Comparison of ENCODE assay signal across 20 cellular contexts in the genomic region with DNA sequence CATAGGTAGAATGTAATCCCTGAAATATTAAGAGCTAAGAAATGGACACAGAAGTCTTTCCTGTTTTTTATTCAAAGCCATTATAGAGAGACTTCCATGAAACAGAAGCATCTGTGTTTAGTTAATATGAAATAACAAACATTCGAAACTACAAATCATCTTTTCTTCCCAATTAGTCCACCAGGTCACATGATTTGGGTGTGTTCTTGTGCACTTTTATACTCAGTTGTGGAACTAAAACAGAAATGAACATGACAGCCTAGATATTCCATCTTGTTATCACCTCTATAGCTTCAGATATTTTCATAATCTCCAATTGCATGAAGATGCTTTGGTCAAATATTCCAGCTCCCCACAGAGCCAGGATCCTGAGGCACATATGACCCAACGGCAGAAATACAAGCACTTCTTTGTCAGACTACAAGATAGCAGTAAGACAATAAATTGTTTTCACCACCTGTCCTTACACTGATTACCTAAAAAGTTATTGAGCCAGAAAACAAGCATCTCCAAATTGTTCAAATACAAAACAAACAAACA.
DNase-seq lines count a peak whose midpoint lies in the region; ATAC-seq and TF ChIP-seq lines count a peak whose summit lies in the region.
"Had no signal": no experiment of that assay in that cellular context is flagged by ENCODE, and none has a peak within 500 bp of the region (broad histone marks: within the 10 kb centered on the region; RNA-seq: fewer than 3 reads in every experiment).

No MANE protein-coding gene starts in this region.

- no peak overlapping the region for H4K8ac ChIP-seq in IMR-90 (ENCODE audit: low read depth in 2 of 2, low read length in 2 of 2)

- POLR2A ChIA-PET in IMR-90 (lab: Charles Lee; ENCODE audit: unreplicated experiment) = no interaction called here

- H2BK15ac ChIP-seq in IMR-90 (ENCODE audit: low read depth, low read length) = no peak overlapping the region

- H3K79me1 ChIP-seq in IMR-90 (ENCODE audit: low read depth in 1 of 2, low read length in 2 of 2) = peaks cover 6 to 43% of the 10 kb centered on the region in 2 experiments; a peak in 3 of 4 replicates

- no peak overlapping the region for H2AK9ac ChIP-seq in IMR-90 (replicated peaks; ENCODE audit: low read depth, low read length, poor library complexity)

- CTCF ChIA-PET in IMR-90 (lab: Yijun Ruan, JAX) = no interaction called here

- H3K27ac ChIP-seq in IMR-90 (ENCODE audit: insufficient read depth, low read length) (no peak overlapping the region), dorsolateral prefrontal cortex (peak overlapping the region in 56 of 59 donors; percentile 2 to 99 (median 80))
- H3K27ac ChIP-seq: ovary, thoracic aorta had no signal

- no peaks in the 10 kb centered on the region for H3K36me3 ChIP-seq in IMR-90 (ENCODE audit: control insufficient read depth, insufficient read depth, low read length)
- H3K36me3 ChIP-seq: ovary, sigmoid colon, thoracic aorta had no signal

- H3K23ac ChIP-seq in IMR-90 (ENCODE audit: low read depth, low read length) = no peak overlapping the region

- no peak overlapping the region for H3K4ac ChIP-seq in IMR-90 (ENCODE audit: low read depth, low read length)

- TF ChIP-seq CTCF in IMR-90 (conservative IDR thresholded peaks at IDR 0.05; ENCODE audit: low read depth, low read length) = no peak
- TF ChIP-seq CTCF in dorsolateral prefrontal cortex (IDR thresholded peaks at IDR 0.05 in 54 of 56, conservative IDR thresholded peaks at IDR 0.05 in 2 of 56; ENCODE audit: low read depth in 1 of 56, partially characterized antibody in 56 of 56) = no peak

- no peak overlapping the region for H3K14ac ChIP-seq in IMR-90 (replicated peaks; ENCODE audit: low read depth, low read length)

- no peak overlapping the region for H3K9ac ChIP-seq in IMR-90 (ENCODE audit: low read depth, low read length)

- H3K4me3 ChIP-seq in IMR-90 (ENCODE audit: insufficient read depth, low read depth, low read length) (no peak overlapping the region), dorsolateral prefrontal cortex (peak overlapping the region in 9 of 59 donors; percentile 1 to 81 (median 14))
- H3K4me3 ChIP-seq: ovary, sigmoid colon, thoracic aorta had no signal

- peaks cover 54% of the 10 kb centered on the region for H4K20me1 ChIP-seq in IMR-90 (ENCODE audit: insufficient read depth, low read length)

- no TSS peak for BruUV-seq in IMR-90 (replicated peaks; lab: Mats Ljungman, UMichigan)

- in situ Hi-C loops in IMR-90 (cut with MboI; ENCODE audit: low sequenced_read_pairs) = no loop called here

- H3K18ac ChIP-seq in IMR-90 (ENCODE audit: low read depth, low read length) = no peak overlapping the region

- H2BK20ac ChIP-seq in IMR-90 (ENCODE audit: low read depth, low read length) = no peak overlapping the region

- intact Hi-C loops in IMR-90 (cut with micrococcal nuclease) (no loop called here), dorsolateral prefrontal cortex (cut with DNase I) (no loop called here)

- DNase-seq in EH (ENCODE audit: low read depth) (peak; percentile 20), IMR-90 (no peak), dorsolateral prefrontal cortex (no peak), pons (ENCODE audit: low spot score) (peak; percentile 78), GM19238 (ENCODE audit: insufficient read length, low spot score) (no peak), activated gamma-delta T cell (lab: John Stamatoyannopoulos, UW) (no peak)
- DNase-seq in activated effector memory CD4-positive, alpha-beta T cell treated with anti-CD3 and anti-CD28 coated beads, Interleukin-2, amount 50 U/mL, for 16 hours = no peak
- DNase-seq: activated CD4-positive, alpha-beta T cell treated with anti-CD3 and anti-CD28 coated beads, Interleukin-2, amount 10 ng/mL, durations not matched to agents 24 days and 14 days; CD4-positive, CD25-positive, alpha-beta regulatory T cell; dermis blood vessel endothelial cell; HCEC 1CT; natural killer cell; NCI-H1417 treated with DMSO at 0.1 percent for 48 hours; NCI-H2107; NCI-H524 treated with DMSO at 0.1 percent for 48 hours; ovary; sigmoid colon had no signal

- no peak overlapping the region for H2AK5ac ChIP-seq in IMR-90 (ENCODE audit: low read depth, low read length)

- no peak overlapping the region for H4K91ac ChIP-seq in IMR-90 (ENCODE audit: insufficient read depth, low read depth, low read length)

- peaks cover 3% of the 10 kb centered on the region; the same call in 1 of the 2 replicates for H3K4me1 ChIP-seq in IMR-90 (ENCODE audit: control insufficient read depth, insufficient read depth, low read length)

- ATAC-seq in IMR-90 (ENCODE audit: low read depth) = no peak
- no peak for ATAC-seq in GM19324 (IDR thresholded peaks at IDR 0.05; ENCODE audit: low FRiP score, unreplicated experiment)
- ATAC-seq: natural killer cell; stimulated activated effector memory CD8-positive, alpha-beta T cell treated with anti-CD3 and anti-CD28 coated beads, Interleukin-12 subunit alpha, Interleukin-12 subunit beta, amount 100 ng/mL, for 72 hours had no signal

- no peak overlapping the region for H2AFZ ChIP-seq in IMR-90 (replicated peaks; ENCODE audit: low read length, poor library complexity)

- no peaks in the 10 kb centered on the region for H3K9me3 ChIP-seq in IMR-90 (ENCODE audit: control insufficient read depth, insufficient read depth, low read length)
- H3K9me3 ChIP-seq: ovary, sigmoid colon, thoracic aorta had no signal

- H2BK5ac ChIP-seq in IMR-90 (ENCODE audit: low read depth, low read length, poor library complexity, severe bottlenecking) = no peak overlapping the region

- dilution Hi-C loops in IMR-90 (cut with HindIII; ENCODE audit: low sequenced_read_pairs, unreplicated experiment) = no loop called here

- no peaks in the 10 kb centered on the region for H3K27me3 ChIP-seq in IMR-90 (ENCODE audit: control insufficient read depth, insufficient read depth, low read length)
- no peaks in the 10 kb centered on the region for H3K27me3 ChIP-seq in dorsolateral prefrontal cortex
- H3K27me3 ChIP-seq: ovary, sigmoid colon had no signal

- no peak overlapping the region for H2BK120ac ChIP-seq in IMR-90 (ENCODE audit: low read depth, low read length)

- peaks cover 3% of the 10 kb centered on the region; the same call in 1 of the 2 replicates for H3K9me1 ChIP-seq in IMR-90 (ENCODE audit: insufficient read depth, low read length)

- no CpG with 5 or more reads among the region's 2 CpGs for WGBS in IMR-90 (ENCODE audit: extremely low coverage in 2 of 2, insufficient read length in 1 of 2), 2 experiments

- H3K56ac ChIP-seq in IMR-90 (ENCODE audit: extremely low read depth, insufficient read depth, low read length) = no peak overlapping the region

- no peak for TF ChIP-seq POLR2A in IMR-90 (IDR thresholded peaks at IDR 0.05; ENCODE audit: low read depth, low read length)

- 0 out of 2 replicates have a peak overlapping the region, but pooled peaks have one; percentile 19 for H3K4me2 ChIP-seq in IMR-90 (ENCODE audit: low read depth, low read length)

- TF ChIP-seq RAD21 in IMR-90 (IDR thresholded peaks at IDR 0.05; ENCODE audit: low read length) = no peak

- no peak overlapping the region for H4K5ac ChIP-seq in IMR-90 (ENCODE audit: low read depth, low read length)

TF ChIP-seq in IMR-90, 13 proteins besides CTCF, POLR2A, EP300 and RAD21:
- TF ChIP-seq RFX5 (IDR thresholded peaks at IDR 0.05; ENCODE audit: low read depth, low read length) (no peak), SMC3 (IDR thresholded peaks at IDR 0.05; ENCODE audit: low read depth, low read length) (no peak), MXI1 (IDR thresholded peaks at IDR 0.05; ENCODE audit: borderline replicate concordance, low read depth, low read length) (no peak), MAFK (IDR thresholded peaks at IDR 0.05; ENCODE audit: low read depth, low read length) (no peak), NFE2L2 (IDR thresholded peaks at IDR 0.05; ENCODE audit: low read depth, low read length) (no peak), RCOR1 (IDR thresholded peaks at IDR 0.05; ENCODE audit: insufficient replicate concordance, low read length) (no peak), FOS (IDR thresholded peaks at IDR 0.05; ENCODE audit: low read depth, low read length) (no peak), CHD1 (IDR thresholded peaks at IDR 0.05; ENCODE audit: low read depth, low read length) (no peak), BHLHE40 (IDR thresholded peaks at IDR 0.05; ENCODE audit: low read depth, low read length) (no peak)
- TF ChIP-seq, protein P1, sequence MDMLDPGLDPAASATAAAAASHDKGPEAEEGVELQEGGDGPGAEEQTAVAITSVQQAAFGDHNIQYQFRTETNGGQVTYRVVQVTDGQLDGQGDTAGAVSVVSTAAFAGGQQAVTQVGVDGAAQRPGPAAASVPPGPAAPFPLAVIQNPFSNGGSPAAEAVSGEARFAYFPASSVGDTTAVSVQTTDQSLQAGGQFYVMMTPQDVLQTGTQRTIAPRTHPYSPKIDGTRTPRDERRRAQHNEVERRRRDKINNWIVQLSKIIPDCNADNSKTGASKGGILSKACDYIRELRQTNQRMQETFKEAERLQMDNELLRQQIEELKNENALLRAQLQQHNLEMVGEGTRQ (IDR thresholded peaks at IDR 0.05; ENCODE audit: low read depth, low read length) = no peak
- TF ChIP-seq, protein P2, sequence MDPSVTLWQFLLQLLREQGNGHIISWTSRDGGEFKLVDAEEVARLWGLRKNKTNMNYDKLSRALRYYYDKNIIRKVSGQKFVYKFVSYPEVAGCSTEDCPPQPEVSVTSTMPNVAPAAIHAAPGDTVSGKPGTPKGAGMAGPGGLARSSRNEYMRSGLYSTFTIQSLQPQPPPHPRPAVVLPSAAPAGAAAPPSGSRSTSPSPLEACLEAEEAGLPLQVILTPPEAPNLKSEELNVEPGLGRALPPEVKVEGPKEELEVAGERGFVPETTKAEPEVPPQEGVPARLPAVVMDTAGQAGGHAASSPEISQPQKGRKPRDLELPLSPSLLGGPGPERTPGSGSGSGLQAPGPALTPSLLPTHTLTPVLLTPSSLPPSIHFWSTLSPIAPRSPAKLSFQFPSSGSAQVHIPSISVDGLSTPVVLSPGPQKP (IDR thresholded peaks at IDR 0.05; ENCODE audit: borderline replicate concordance, low read depth, low read length) = no peak

Comparison
In these comparisons a context has a peak if more than half of its experiments do, and no peak if none do; other contexts are left out.
1. DNase-seq: peak in EH (single experiment) and pons (single experiment); none in IMR-90 (single experiment), dorsolateral prefrontal cortex (0 of 10), activated effector memory CD4-positive, alpha-beta T cell treated with anti-CD3 and anti-CD28 coated beads, Interleukin-2, amount 50 U/mL, for 16 hours (single experiment), GM19238 (single experiment) and activated gamma-delta T cell (single experiment).